18 cellular contexts compared by ENCODE assay signal in genomic region chr6:134026597-134026996, GRCh38. TPM values are rescaled to one million over a fixed set of nuclear protein-coding genes. Genes with fewer than 3 reads are reported as not detected.
DNase-seq lines count a peak whose midpoint lies in the region; ATAC-seq, FAIRE-seq and TF ChIP-seq lines count a peak whose summit lies in the region.
"Had no signal": no experiment of that assay in that cellular context is flagged by ENCODE, and none has a peak within 500 bp of the region (broad histone marks: within the 10 kb centered on the region; RNA-seq: fewer than 3 reads in every experiment).

No MANE protein-coding gene starts in this region.

- H3K4me3 ChIP-seq in RWPE2 (ENCODE audit: severe bottlenecking) (no peak overlapping the region), fibroblast of lung (replicated peaks in 1 of 4; ENCODE audit: control extremely low read depth in 1 of 4, insufficient read depth in 1 of 4, low read depth in 3 of 4, low read length in 4 of 4) (no peak overlapping the region), prostate gland (no peak overlapping the region)
- H3K4me3 ChIP-seq: psoas muscle, thoracic aorta had no signal

- no peak overlapping the region for H3K4me2 ChIP-seq in fibroblast of lung (ENCODE audit: extremely low read depth, insufficient read depth, low read length)

- FAIRE-seq in H54 (lab: Jason Lieb, UNC): no peak

- H3K9me3 ChIP-seq in RWPE2 (ENCODE audit: severe bottlenecking) (no peaks in the 10 kb centered on the region), fibroblast of lung (ENCODE audit: control insufficient read depth, insufficient read depth, low read depth, low read length) (no peaks in the 10 kb centered on the region), prostate gland (no peaks in the 10 kb centered on the region)
- H3K9me3 ChIP-seq: psoas muscle, thoracic aorta had no signal

- H3K4me1 ChIP-seq in RWPE2 (ENCODE audit: insufficient read depth, poor library complexity, severe bottlenecking) (peaks cover 8% of the 10 kb centered on the region), fibroblast of lung (ENCODE audit: control insufficient read depth, extremely low read depth, insufficient read depth, low read length) (no peaks in the 10 kb centered on the region), prostate gland (replicated peaks) (peaks cover 8% of the 10 kb centered on the region)
- H3K4me1 ChIP-seq: psoas muscle had no signal

- H3K9ac ChIP-seq in fibroblast of lung (ENCODE audit: insufficient read depth, low read length): no peak overlapping the region

- H3K27ac ChIP-seq in RWPE2 (ENCODE audit: poor library complexity, severe bottlenecking): no peak overlapping the region
- H3K27ac ChIP-seq in fibroblast of lung (ENCODE audit: insufficient read depth, low read length): no peak overlapping the region
- H3K27ac ChIP-seq in prostate gland: peak overlapping the region; percentile 4 to 24
- H3K27ac ChIP-seq: psoas muscle, thoracic aorta had no signal

- DNase-seq in HPDE6-E6E7 (ENCODE audit: extremely low spot score) (peak; percentile 29), RWPE2 (ENCODE audit: low spot score) (no peak), fibroblast of lung (ENCODE audit: low read depth in 2 of 2) (peak; percentile 56 to 74), prostate gland (ENCODE audit: low spot score) (no peak), H54 (ENCODE audit: insufficient read length, low spot score) (no peak), NCI-H1092 (lab: John Stamatoyannopoulos, UW) (no peak)
- DNase-seq: activated CD8-positive, alpha-beta memory T cell treated with anti-CD3 and anti-CD28 coated beads for 24 hours; AML-193; COR-L47; GDM1; islet precursor cell; NCI-H1048; NCI-H2107; NCI-H526; psoas muscle had no signal

- H3K27me3 ChIP-seq in RWPE2 (ENCODE audit: insufficient read depth, poor library complexity, severe bottlenecking): no peaks in the 10 kb centered on the region
- H3K27me3 ChIP-seq in fibroblast of lung (ENCODE audit: control insufficient read depth, insufficient read depth, low read length): no peaks in the 10 kb centered on the region
- no peaks in the 10 kb centered on the region for H3K27me3 ChIP-seq in prostate gland (replicated peaks; ENCODE audit: insufficient read depth)

- no peaks in the 10 kb centered on the region for H4K20me1 ChIP-seq in fibroblast of lung (ENCODE audit: control insufficient read depth, extremely low read depth, insufficient read depth, low read length)

- H3K79me2 ChIP-seq in fibroblast of lung (ENCODE audit: control insufficient read depth, insufficient read depth, low read length): no peaks in the 10 kb centered on the region

- TF ChIP-seq POLR2A in prostate gland (IDR thresholded peaks at IDR 0.05): no peak
- no peak for TF ChIP-seq POLR2A in H54 (IDR thresholded peaks at IDR 0.05; ENCODE audit: low read depth, low read length)

- H2AFZ ChIP-seq in fibroblast of lung (ENCODE audit: low read length): no peak overlapping the region

- 88% methylated on average over 3 of the region's 3 CpGs for WGBS in prostate gland

- TF ChIP-seq CTCF in RWPE2 (IDR thresholded peaks at IDR 0.05; ENCODE audit: poor library complexity, severe bottlenecking) (no peak), fibroblast of lung (conservative IDR thresholded peaks at IDR 0.05 in 1 of 2, IDR thresholded peaks at IDR 0.05 in 1 of 2; ENCODE audit: low read depth in 1 of 2, low read length in 2 of 2) (no peak), prostate gland (IDR thresholded peaks at IDR 0.05) (no peak)

- intact Hi-C loops in prostate gland (cut with DNase I): no loop called here

- peak; percentile 72; the same call in 2 of the 3 replicates for ATAC-seq in RWPE2 (ENCODE audit: low read depth)
- ATAC-seq in GM21529 (IDR thresholded peaks at IDR 0.05; ENCODE audit: unreplicated experiment): no peak
- no peak for ATAC-seq in GM18868 (IDR thresholded peaks at IDR 0.05; ENCODE audit: unreplicated experiment)
- ATAC-seq: psoas muscle had no signal

- H3K36me3 ChIP-seq in RWPE2 (ENCODE audit: low read depth) (no peaks in the 10 kb centered on the region), fibroblast of lung (ENCODE audit: control insufficient read depth, insufficient read depth, low read length) (no peaks in the 10 kb centered on the region), prostate gland (no peaks in the 10 kb centered on the region)

RNA-seq across cellular contexts. Expression of gene SLC2A12, which starts 25.8 kb away (rescaled TPM):
- 4.6 and 10.1 TPM in 2 replicates for total RNA-seq in fibroblast of lung
- polyA plus RNA-seq in fibroblast of lung: 3.2 and 7.0 TPM in 2 replicates
- 1.5 and 3.1 TPM in 2 replicates for polyA plus RNA-seq in fibroblast of lung (2012)
- polyA minus RNA-seq in fibroblast of lung (ENCODE audit: low replicate concordance): 1.0 and 1.8 TPM in 2 replicates
- 10 to 100 TPM; 15.2 to 49.0 TPM for total RNA-seq in prostate gland

Comparison
In these comparisons a context has a peak if more than half of its experiments do, and no peak if none do; other contexts are left out.
1. DNase-seq: peak in HPDE6-E6E7 (single experiment) and fibroblast of lung (2 of 2); none in RWPE2 (single experiment), prostate gland (single experiment), H54 (single experiment) and NCI-H1092 (single experiment).
2. H3K27ac ChIP-seq: peak in prostate gland (2 of 2); none in RWPE2 (single experiment) and fibroblast of lung (single experiment).